Comparison of ENCODE assay signal across 28 cellular contexts in genomic region chr6:106754215-106754614, GRCh38.
"Had no signal": no experiment of that assay in that cellular context is flagged by ENCODE, and none has a peak within 500 bp of the region (broad histone marks: within the 10 kb centered on the region; RNA-seq: fewer than 3 reads in every experiment).

No MANE protein-coding gene starts in this region.

- DNase-seq: colonic mucosa; cortex of kidney; effector CD8-positive, alpha-beta T cell; effector memory CD8-positive, alpha-beta T cell; endodermal cell; erythroblast; esophagus squamous epithelium; foreskin fibroblast; foreskin melanocyte; gastrocnemius medialis; glutamatergic neuron; head of caudate nucleus; heart right ventricle; hippocampal formation; kidney; kidney glomerular epithelial cell; left colon; left ventricle myocardium inferior; lower lobe of right lung; mesendoderm; midbrain; naive thymus-derived CD4-positive, alpha-beta T cell had no signal

- H3K9me3 ChIP-seq: colonic mucosa, esophagus squamous epithelium, gastrocnemius medialis, lower lobe of right lung had no signal

- ATAC-seq: effector memory CD8-positive, alpha-beta T cell; esophagus mucosa; gastrocnemius medialis; heart right ventricle; left colon; left lobe of liver; lower lobe of right lung; naive thymus-derived CD4-positive, alpha-beta T cell had no signal

- H3K4me1 ChIP-seq: heart right ventricle, left ventricle myocardium inferior, lower lobe of right lung had no signal

- H3K27me3 ChIP-seq: colonic mucosa, esophagus squamous epithelium, gastrocnemius medialis had no signal

- FAIRE-seq: endometrium, islet of Langerhans, kidney had no signal

- H3K4me3 ChIP-seq: colonic mucosa, esophagus squamous epithelium, gastrocnemius medialis, heart right ventricle, left ventricle myocardium inferior, lower lobe of right lung had no signal

- H3K27ac ChIP-seq: colonic mucosa, epithelial cell of prostate, esophagus squamous epithelium, gastrocnemius medialis, heart right ventricle, left ventricle myocardium inferior, lower lobe of right lung had no signal

- H3K36me3 Mint-ChIP-seq: naive thymus-derived CD4-positive, alpha-beta T cell had no signal

- H3K36me3 ChIP-seq: colonic mucosa, esophagus squamous epithelium, gastrocnemius medialis, heart right ventricle, left ventricle myocardium inferior, lower lobe of right lung had no signal

- H3K9me3 Mint-ChIP-seq: dendritic cell treated with granulocyte-macrophage colony-stimulating factor and Interleukin-4, amounts not matched to agents 40 ng/mL and 50 ng/mL, for 4 days; effector memory CD8-positive, alpha-beta T cell had no signal

- H3K4me3 Mint-ChIP-seq: dendritic cell treated with granulocyte-macrophage colony-stimulating factor and Interleukin-4, amounts not matched to agents 40 ng/mL and 50 ng/mL, for 4 days; effector memory CD8-positive, alpha-beta T cell; endodermal cell; naive thymus-derived CD4-positive, alpha-beta T cell had no signal

- H3K27ac Mint-ChIP-seq: dendritic cell treated with granulocyte-macrophage colony-stimulating factor and Interleukin-4, amounts not matched to agents 40 ng/mL and 50 ng/mL, for 4 days; effector memory CD8-positive, alpha-beta T cell; endodermal cell; naive thymus-derived CD4-positive, alpha-beta T cell had no signal
